Comparison of ENCODE assay signal across 16 cellular contexts in genomic region chr17:77893144-77894044, GRCh38.
DNase-seq lines count a peak whose midpoint lies in the region; ATAC-seq and TF ChIP-seq lines count a peak whose summit lies in the region.
"Had no signal": no experiment of that assay in that cellular context is flagged by ENCODE, and none has a peak within 500 bp of the region (broad histone marks: within the 10 kb centered on the region; RNA-seq: fewer than 3 reads in every experiment).

No MANE protein-coding gene starts in this region.

- intact Hi-C loops in OCI-LY7 (cut with micrococcal nuclease; ENCODE audit: unreplicated experiment) = no loop called here

- H3K4me2 ChIP-seq in OCI-LY7 (ENCODE audit: low read length) (peak overlapping the region; percentile 20; the same call in 1 of the 2 replicates), H9 (ENCODE audit: insufficient read depth, insufficient read length, low read length) (no peak overlapping the region)

- H3K9me2 ChIP-seq in OCI-LY7 (ENCODE audit: insufficient read depth, low read length) = no peaks in the 10 kb centered on the region

- H2AK5ac ChIP-seq in H9 (ENCODE audit: insufficient read length, low read length) = no peak overlapping the region

- H3K23me2 ChIP-seq in H9 (ENCODE audit: insufficient read length, low read depth, low read length, poor library complexity, severe bottlenecking) = no peaks in the 10 kb centered on the region

- peak overlapping the region; percentile 55 for H3K27ac Mint-ChIP-seq in activated naive CD4-positive, alpha-beta T cell treated with anti-CD3 and anti-CD28 coated beads, Interleukin-2, amount 10 ng/mL, durations not matched to agents 7 days and 5 days
- H3K27ac Mint-ChIP-seq in activated naive CD4-positive, alpha-beta T cell treated with anti-CD3 and anti-CD28 coated beads, Interleukin-2, amount 50 U/mL, for 72 hours = peak overlapping the region in 1 of 2 donors; percentile 5
- H3K27ac Mint-ChIP-seq in stimulated activated effector memory CD8-positive, alpha-beta T cell treated with anti-CD3 and anti-CD28 coated beads, Interleukin-12 subunit alpha, Interleukin-12 subunit beta, amount 100 ng/mL, for 72 hours = peak overlapping the region; percentile 76
- no peak overlapping the region; a peak in 1 of 7 replicates for H3K27ac Mint-ChIP-seq in H9

- no TSS peak for BruUV-seq in OCI-LY7 (replicated peaks; lab: Mats Ljungman, UMichigan)

- no peaks in the 10 kb centered on the region for H3K9me3 Mint-ChIP-seq in activated naive CD4-positive, alpha-beta T cell treated with anti-CD3 and anti-CD28 coated beads, Interleukin-2, amount 10 ng/mL, durations not matched to agents 7 days and 5 days
- H3K9me3 Mint-ChIP-seq in activated naive CD4-positive, alpha-beta T cell treated with anti-CD3 and anti-CD28 coated beads, Interleukin-2, amount 50 U/mL, for 72 hours = no peaks in the 10 kb centered on the region
- no peaks in the 10 kb centered on the region for H3K9me3 Mint-ChIP-seq in stimulated activated effector memory CD8-positive, alpha-beta T cell treated with anti-CD3 and anti-CD28 coated beads, Interleukin-12 subunit alpha, Interleukin-12 subunit beta, amount 100 ng/mL, for 72 hours
- no peaks in the 10 kb centered on the region for H3K9me3 Mint-ChIP-seq in H9
- H3K9me3 Mint-ChIP-seq: nephron had no signal

- TF ChIP-seq CTCF in OCI-LY7 (conservative IDR thresholded peaks at IDR 0.05; ENCODE audit: low read length) = no peak
- TF ChIP-seq CTCF in GM10266 (IDR thresholded peaks at IDR 0.05; ENCODE audit: control insufficient read depth, insufficient read depth, low read depth, missing control alignments) = no peak
- TF ChIP-seq CTCF in H9 (conservative IDR thresholded peaks at IDR 0.05) = no peak

- peaks cover 79% of the 10 kb centered on the region for H3K27me3 Mint-ChIP-seq in activated naive CD4-positive, alpha-beta T cell treated with anti-CD3 and anti-CD28 coated beads, Interleukin-2, amount 10 ng/mL, durations not matched to agents 7 days and 5 days
- H3K27me3 Mint-ChIP-seq in H9 (ENCODE audit: low read depth) = peaks cover 19% of the 10 kb centered on the region

- no peaks in the 10 kb centered on the region for H3K79me1 ChIP-seq in H9 (ENCODE audit: insufficient read depth, low read depth, low read length, poor library complexity, severe bottlenecking)

- no peak overlapping the region for H3K4me3 Mint-ChIP-seq in activated naive CD4-positive, alpha-beta T cell treated with anti-CD3 and anti-CD28 coated beads, Interleukin-2, amount 10 ng/mL, durations not matched to agents 7 days and 5 days
- no peak overlapping the region for H3K4me3 Mint-ChIP-seq in stimulated activated effector memory CD8-positive, alpha-beta T cell treated with anti-CD3 and anti-CD28 coated beads, Interleukin-12 subunit alpha, Interleukin-12 subunit beta, amount 100 ng/mL, for 72 hours
- H3K4me3 Mint-ChIP-seq in H9 = no peak overlapping the region
- H3K4me3 Mint-ChIP-seq: nephron had no signal

- H3K9me3 ChIP-seq in OCI-LY7 (ENCODE audit: low read length) = no peaks in the 10 kb centered on the region
- H3K9me3 ChIP-seq in H9 (ENCODE audit: control insufficient read depth, low read depth, low read length) = no peaks in the 10 kb centered on the region
- H3K9me3 ChIP-seq: esophagus squamous epithelium, vagina had no signal

- H3K4me1 ChIP-seq in OCI-LY7 (ENCODE audit: insufficient read depth, low read length, poor library complexity, severe bottlenecking) (peaks cover 18% of the 10 kb centered on the region), H9 (ENCODE audit: insufficient read depth, low read length) (no peaks in the 10 kb centered on the region)
- H3K4me1 ChIP-seq: vagina had no signal

- no peak overlapping the region for H3K23ac ChIP-seq in H9 (ENCODE audit: insufficient read length, low read depth, low read length)

- H3K56ac ChIP-seq in H9 (ENCODE audit: insufficient read length, low read depth, low read length) = no peak overlapping the region

- H3K79me2 ChIP-seq in OCI-LY7 (ENCODE audit: insufficient read depth, low read depth, low read length) = no peaks in the 10 kb centered on the region
- no peaks in the 10 kb centered on the region for H3K79me2 ChIP-seq in H9 (ENCODE audit: insufficient read depth, low read length)

- ATAC-seq in activated naive CD4-positive, alpha-beta T cell treated with anti-CD3 and anti-CD28 coated beads, Interleukin-2, amount 50 U/mL, for 72 hours = no peak
- ATAC-seq in stimulated activated effector memory CD8-positive, alpha-beta T cell treated with anti-CD3 and anti-CD28 coated beads, Interleukin-12 subunit alpha, Interleukin-12 subunit beta, amount 100 ng/mL, for 72 hours = no peak
- ATAC-seq in GM18519 (IDR thresholded peaks at IDR 0.05; ENCODE audit: low FRiP score, unreplicated experiment) = no peak

- no peak overlapping the region for H4K5ac ChIP-seq in H9 (ENCODE audit: insufficient read length, low read depth, low read length)

- H2AFZ ChIP-seq in OCI-LY7 (ENCODE audit: low read length) = no peak overlapping the region; the same call in 1 of the 2 replicates
- H2AFZ ChIP-seq in H9 (ENCODE audit: low read length) = no peak overlapping the region

- no peak overlapping the region for H3K18ac ChIP-seq in H9 (ENCODE audit: insufficient read length, low read depth, low read length)

- H2BK15ac ChIP-seq in H9 (ENCODE audit: low read depth, low read length) = no peak overlapping the region

- H3K27ac ChIP-seq in OCI-LY7 (ENCODE audit: low read depth, low read length, poor library complexity, severe bottlenecking) (no peak overlapping the region), H9 (ENCODE audit: insufficient read length, low read depth, low read length) (no peak overlapping the region)
- H3K27ac ChIP-seq: dorsolateral prefrontal cortex, esophagus squamous epithelium, vagina had no signal

- H2BK20ac ChIP-seq in H9 (ENCODE audit: low read depth, low read length, poor library complexity, severe bottlenecking) = no peak overlapping the region

- H3K36me3 Mint-ChIP-seq in activated naive CD4-positive, alpha-beta T cell treated with anti-CD3 and anti-CD28 coated beads, Interleukin-2, amount 10 ng/mL, durations not matched to agents 7 days and 5 days = no peaks in the 10 kb centered on the region
- H3K36me3 Mint-ChIP-seq in activated naive CD4-positive, alpha-beta T cell treated with anti-CD3 and anti-CD28 coated beads, Interleukin-2, amount 50 U/mL, for 72 hours = no peaks in the 10 kb centered on the region
- no peaks in the 10 kb centered on the region for H3K36me3 Mint-ChIP-seq in stimulated activated effector memory CD8-positive, alpha-beta T cell treated with anti-CD3 and anti-CD28 coated beads, Interleukin-12 subunit alpha, Interleukin-12 subunit beta, amount 100 ng/mL, for 72 hours
- H3K36me3 Mint-ChIP-seq in H9 (ENCODE audit: insufficient read depth in 1 of 3, low read depth in 3 of 3) = no peaks in the 10 kb centered on the region; a peak in 1 of 7 replicates

- no peaks in the 10 kb centered on the region for H3K36me3 ChIP-seq in OCI-LY7 (ENCODE audit: insufficient read depth, low read length)
- H3K36me3 ChIP-seq: esophagus squamous epithelium, vagina had no signal

- H4K8ac ChIP-seq in H9 (replicated peaks; ENCODE audit: insufficient read length, low read depth, low read length) = no peak overlapping the region

- no peak overlapping the region for H2BK5ac ChIP-seq in H9 (ENCODE audit: insufficient read length, low read length)

- CTCF ChIA-PET in activated naive CD4-positive, alpha-beta T cell treated with anti-CD3 and anti-CD28 coated beads, Interleukin-2, amount 10 ng/mL, durations not matched to agents 7 days and 5 days (lab: Charles Lee) = interaction anchor here (1.0 to 1.1 kb wide), 2 partner anchors 109 to 351 kb away, joined by 3 read pairs; no protein-coding TSS in a partner anchor
- CTCF ChIA-PET in OCI-LY7 (lab: Charles Lee; ENCODE audit: unreplicated experiment) = interaction anchor here (1.1 kb wide), 1 partner anchor 24 kb away, joined by 3 read pairs; no protein-coding TSS in a partner anchor

- no peak overlapping the region for H3K9ac ChIP-seq in H9 (ENCODE audit: extremely low read depth, insufficient read length, low read length)

- peaks cover 7% of the 10 kb centered on the region for H3K4me1 Mint-ChIP-seq in activated naive CD4-positive, alpha-beta T cell treated with anti-CD3 and anti-CD28 coated beads, Interleukin-2, amount 10 ng/mL, durations not matched to agents 7 days and 5 days
- H3K4me1 Mint-ChIP-seq in stimulated activated effector memory CD8-positive, alpha-beta T cell treated with anti-CD3 and anti-CD28 coated beads, Interleukin-12 subunit alpha, Interleukin-12 subunit beta, amount 100 ng/mL, for 72 hours = peaks cover 20% of the 10 kb centered on the region
- peaks cover 6 to 15% of the 10 kb centered on the region in 2 experiments for H3K4me1 Mint-ChIP-seq in H9

- no peak overlapping the region for H3K14ac ChIP-seq in H9 (ENCODE audit: insufficient read depth, low read length)

- no peak overlapping the region for H4K91ac ChIP-seq in H9 (ENCODE audit: insufficient read length, low read depth, low read length)

- POLR2A ChIA-PET in OCI-LY7 (lab: Charles Lee) = no interaction called here

- no peaks in the 10 kb centered on the region; the same call in 1 of the 2 replicates for H3K27me3 ChIP-seq in H9 (ENCODE audit: insufficient read depth, low read length)
- H3K27me3 ChIP-seq: dorsolateral prefrontal cortex, vagina had no signal

- DNase-seq in activated naive CD4-positive, alpha-beta T cell treated with anti-CD3 and anti-CD28 coated beads, Interleukin-2, amount 10 ng/mL, durations not matched to agents 7 days and 5 days = no peak
- no peak for DNase-seq in activated naive CD4-positive, alpha-beta T cell treated with anti-CD3 and anti-CD28 coated beads, Interleukin-2, amount 50 U/mL, for 72 hours (ENCODE audit: low spot score in 2 of 2)
- DNase-seq in OCI-LY7 (ENCODE audit: low spot score) (peak; percentile 54), kidney tubule cell (ENCODE audit: low spot score) (peak; percentile 14), GM10266 (ENCODE audit: extremely low spot score) (no peak), H9 (no peak)
- no peak for DNase-seq in stimulated activated effector memory CD8-positive, alpha-beta T cell treated with anti-CD3 and anti-CD28 coated beads, Interleukin-12 subunit alpha, Interleukin-12 subunit beta, amount 100 ng/mL, for 72 hours (ENCODE audit: low spot score in 2 of 2)
- DNase-seq: esophagus squamous epithelium; NCI-H1436 treated with DMSO at 0.1 percent for 48 hours; NK-92 treated with Interleukin-12 subunit alpha and Interleukin-12 subunit beta, amount 100 ng/mL, for 24 hours; T-helper 1 cell had no signal

- no peak overlapping the region for H3K4ac ChIP-seq in H9 (ENCODE audit: low read depth, low read length)

- H4K20me1 ChIP-seq in OCI-LY7 (ENCODE audit: insufficient read depth, low read length) (no peaks in the 10 kb centered on the region), H9 (ENCODE audit: control insufficient read depth, insufficient read depth, insufficient read length) (no peaks in the 10 kb centered on the region)

- H3K4me3 ChIP-seq in OCI-LY7 (ENCODE audit: low read depth, low read length, poor library complexity, severe bottlenecking) = no peak overlapping the region
- H3K4me3 ChIP-seq: dorsolateral prefrontal cortex, esophagus squamous epithelium, lung, vagina had no signal

- WGBS in H9 (ENCODE audit: extremely low coverage, insufficient read length, low lambda C conversion rate) = no CpG with 5 or more reads among the region's 23 CpGs

- H2BK12ac ChIP-seq in H9 (ENCODE audit: insufficient read length, low read depth, low read length) = no peak overlapping the region

- no peak overlapping the region for H2BK120ac ChIP-seq in H9 (ENCODE audit: low read depth, low read length, poor library complexity, severe bottlenecking)

- no peak overlapping the region for H3T11ph ChIP-seq in H9 (ENCODE audit: low read length)

Comparison
In these comparisons a context has a peak if more than half of its experiments do, and no peak if none do; other contexts are left out.
1. DNase-seq: peak in OCI-LY7 (single experiment) and kidney tubule cell (single experiment); none in activated naive CD4-positive, alpha-beta T cell treated with anti-CD3 and anti-CD28 coated beads, Interleukin-2, amount 10 ng/mL, durations not matched to agents 7 days and 5 days (single experiment), activated naive CD4-positive, alpha-beta T cell treated with anti-CD3 and anti-CD28 coated beads, Interleukin-2, amount 50 U/mL, for 72 hours (0 of 2), stimulated activated effector memory CD8-positive, alpha-beta T cell treated with anti-CD3 and anti-CD28 coated beads, Interleukin-12 subunit alpha, Interleukin-12 subunit beta, amount 100 ng/mL, for 72 hours (0 of 2), GM10266 (single experiment) and H9 (single experiment).
2. H3K27ac Mint-ChIP-seq: peak in activated naive CD4-positive, alpha-beta T cell treated with anti-CD3 and anti-CD28 coated beads, Interleukin-2, amount 10 ng/mL, durations not matched to agents 7 days and 5 days (single experiment) and stimulated activated effector memory CD8-positive, alpha-beta T cell treated with anti-CD3 and anti-CD28 coated beads, Interleukin-12 subunit alpha, Interleukin-12 subunit beta, amount 100 ng/mL, for 72 hours (single experiment); none in H9 (0 of 3).